35 cellular contexts compared by ENCODE assay signal in the genomic region with DNA sequence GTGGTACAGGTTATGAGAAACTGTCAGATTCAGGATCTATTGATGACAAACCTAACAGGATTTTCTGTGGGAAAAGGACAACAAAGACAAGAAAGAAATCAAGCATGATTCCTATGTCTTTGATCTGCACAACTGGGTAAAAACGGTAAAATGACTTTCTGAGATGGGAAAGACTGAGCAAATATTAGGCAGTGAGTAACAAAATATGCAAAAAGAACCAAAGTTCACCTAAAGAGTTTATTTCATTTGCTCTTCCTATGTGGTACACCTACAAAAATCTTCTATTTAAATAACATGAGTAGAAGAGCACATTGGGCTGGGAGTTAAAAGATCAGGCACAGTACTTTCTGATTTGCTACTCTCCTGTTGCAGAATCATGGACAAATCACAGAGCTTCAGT. TPM values are rescaled to one million over a fixed set of nuclear protein-coding genes. Genes with fewer than 3 reads are reported as not detected.
"Had no signal": no experiment of that assay in that cellular context is flagged by ENCODE, and none has a peak within 500 bp of the region (broad histone marks: within the 10 kb centered on the region; RNA-seq: fewer than 3 reads in every experiment).

No MANE protein-coding gene starts in this region.

- H3K27ac ChIP-seq: ascending aorta, cardiac muscle cell, VCaP had no signal

- H3K27ac Mint-ChIP-seq: activated B cell treated with CpG ODN at 0.5 μM for 24 hours; activated CD4-positive, alpha-beta memory T cell treated with anti-CD3 and anti-CD28 coated beads, Interleukin-2, amount 10 ng/mL, durations not matched to agents 7 days and 5 days; activated CD4-positive, alpha-beta T cell treated with anti-CD3 and anti-CD28 coated beads, Interleukin-2, amount 10 ng/mL, durations not matched to agents 24 days and 14 days; activated CD8-positive, alpha-beta memory T cell treated with anti-CD3 and anti-CD28 coated beads, Interleukin-2, amount 10 ng/mL, durations not matched to agents 7 days and 5 days; activated CD8-positive, alpha-beta T cell treated with anti-CD3 and anti-CD28 coated beads, Interleukin-2, amount 10 ng/mL, durations not matched to agents 7 days and 5 days; activated naive CD4-positive, alpha-beta T cell treated with anti-CD3 and anti-CD28 coated beads, Interleukin-2, amount 50 U/mL, for 72 hours; activated naive CD8-positive, alpha-beta T cell treated with anti-CD3 and anti-CD28 coated beads for 36 hours; activated T-cell treated with anti-CD3 and anti-CD28 coated beads, Interleukin-2, amount 50 U/mL, for 24 hours; activated T-helper 2 cell treated with anti-CD3 and anti-CD28 coated beads, Interferon-gamma antibody, Interleukin-2, Interleukin-4, amounts not matched to agents 10 μg/mL and 5 μg/mL and 100 μg/mL, durations not matched to agents 14 hours and 24 hours and 36 hours; T-helper 1 cell treated with Interleukin-12 subunit alpha and Interleukin-12 subunit beta and Interleukin-4 antibody, amounts not matched to agents 30 μg/mL and 1 μg/mL, for 36 hours; T-helper 2 cell treated with Interferon-gamma antibody and Interleukin-4, amounts not matched to agents 5 μg/mL and 100 μg/mL, for 36 hours had no signal

- H3K27me3 Mint-ChIP-seq: activated B cell treated with CpG ODN at 0.5 μM for 24 hours; activated CD4-positive, alpha-beta memory T cell treated with anti-CD3 and anti-CD28 coated beads, Interleukin-2, amount 10 ng/mL, durations not matched to agents 7 days and 5 days; activated CD4-positive, alpha-beta T cell treated with anti-CD3 and anti-CD28 coated beads, Interleukin-2, amount 10 ng/mL, durations not matched to agents 24 days and 14 days; activated CD8-positive, alpha-beta memory T cell treated with anti-CD3 and anti-CD28 coated beads, Interleukin-2, amount 10 ng/mL, durations not matched to agents 7 days and 5 days; activated naive CD8-positive, alpha-beta T cell treated with anti-CD3 and anti-CD28 coated beads for 36 hours; activated T-cell treated with anti-CD3 and anti-CD28 coated beads, Interleukin-2, amount 50 U/mL, for 24 hours; brain; central memory CD8-positive, alpha-beta T cell had no signal

- H3K4me1 Mint-ChIP-seq: activated B cell treated with CpG ODN at 0.5 μM for 24 hours, brain had no signal

- ATAC-seq: activated CD8-positive, alpha-beta memory T cell treated with anti-CD3 and anti-CD28 coated beads, Interleukin-2, amount 10 ng/mL, durations not matched to agents 7 days and 5 days; activated CD8-positive, alpha-beta T cell treated with anti-CD3 and anti-CD28 coated beads, Interleukin-2, amount 10 ng/mL, durations not matched to agents 7 days and 5 days; activated naive CD4-positive, alpha-beta T cell treated with anti-CD3 and anti-CD28 coated beads, Interleukin-2, amount 50 U/mL, for 72 hours had no signal

- FAIRE-seq: bronchial epithelial cell, TTC549 had no signal

- DNase-seq: activated B cell treated with CpG ODN at 0.5 μM for 24 hours; activated CD4-positive, alpha-beta memory T cell treated with anti-CD3 and anti-CD28 coated beads, Interleukin-2, amount 10 ng/mL, durations not matched to agents 7 days and 5 days; activated CD4-positive, alpha-beta T cell treated with anti-CD3 and anti-CD28 coated beads for 4 hours; activated CD4-positive, alpha-beta T cell treated with anti-CD3 and anti-CD28 coated beads, Interleukin-2, amount 10 ng/mL, durations not matched to agents 24 days and 14 days; activated CD4-positive, alpha-beta T cell treated with anti-CD3 and anti-CD28 coated beads, Interleukin-2, amount 50 U/mL, for 48 hours; activated CD4-positive, CD25-positive, alpha-beta regulatory T cell treated with anti-CD3 and anti-CD28 coated beads, Interleukin-2, amount 50 U/mL, for 72 hours; activated CD8-positive, alpha-beta memory T cell treated with anti-CD3 and anti-CD28 coated beads for 24 hours; activated CD8-positive, alpha-beta memory T cell treated with anti-CD3 and anti-CD28 coated beads, Interleukin-2, amount 10 ng/mL, durations not matched to agents 7 days and 5 days; activated CD8-positive, alpha-beta memory T cell treated with anti-CD3 and anti-CD28 coated beads, Interleukin-2, amount 50 U/mL, for 48 hours; activated CD8-positive, alpha-beta T cell treated with anti-CD3 and anti-CD28 coated beads, Interleukin-2, amount 10 ng/mL, durations not matched to agents 7 days and 5 days; activated effector memory CD4-positive, alpha-beta T cell treated with Interleukin-2 at 50 U/mL for 16 hours; activated gamma-delta T cell; activated naive CD4-positive, alpha-beta T cell treated with anti-CD3 and anti-CD28 coated beads, Interleukin-2, amount 50 U/mL, for 16 hours; activated naive CD4-positive, alpha-beta T cell treated with Interleukin-2 at 50 U/mL for 16 hours; activated naive CD8-positive, alpha-beta T cell treated with anti-CD3 and anti-CD28 coated beads for 36 hours; activated T-cell treated with anti-CD3 and anti-CD28 coated beads, Interleukin-2, amount 50 U/mL, for 24 hours; activated T-cell treated with anti-CD3 and anti-CD28 coated beads, Interleukin-2, amount 50 U/mL, for 48 hours; amygdala; anterior cingulate cortex; caudate nucleus; cerebellar nuclear complex; T-helper 1 cell; T-helper 2 cell; T-helper 9 cell had no signal

- H3K4me3 Mint-ChIP-seq: activated B cell treated with CpG ODN at 0.5 μM for 24 hours; activated CD4-positive, alpha-beta memory T cell treated with anti-CD3 and anti-CD28 coated beads, Interleukin-2, amount 10 ng/mL, durations not matched to agents 7 days and 5 days; activated CD4-positive, alpha-beta T cell treated with anti-CD3 and anti-CD28 coated beads, Interleukin-2, amount 10 ng/mL, durations not matched to agents 24 days and 14 days; activated CD8-positive, alpha-beta memory T cell treated with anti-CD3 and anti-CD28 coated beads, Interleukin-2, amount 10 ng/mL, durations not matched to agents 7 days and 5 days; activated CD8-positive, alpha-beta T cell treated with anti-CD3 and anti-CD28 coated beads, Interleukin-2, amount 10 ng/mL, durations not matched to agents 7 days and 5 days; activated naive CD8-positive, alpha-beta T cell treated with anti-CD3 and anti-CD28 coated beads for 36 hours; activated T-cell treated with anti-CD3 and anti-CD28 coated beads, Interleukin-2, amount 50 U/mL, for 24 hours; brain; central memory CD8-positive, alpha-beta T cell; T-helper 1 cell treated with Interleukin-12 subunit alpha and Interleukin-12 subunit beta and Interleukin-4 antibody, amounts not matched to agents 30 μg/mL and 1 μg/mL, for 36 hours; T-helper 2 cell treated with Interferon-gamma antibody and Interleukin-4, amounts not matched to agents 5 μg/mL and 100 μg/mL, for 36 hours had no signal

- H3K4me3 ChIP-seq: ascending aorta, cardiac muscle cell had no signal

- H3K9me3 Mint-ChIP-seq: activated CD4-positive, alpha-beta memory T cell treated with anti-CD3 and anti-CD28 coated beads, Interleukin-2, amount 10 ng/mL, durations not matched to agents 7 days and 5 days; activated naive CD4-positive, alpha-beta T cell treated with anti-CD3 and anti-CD28 coated beads, Interleukin-2, amount 50 U/mL, for 72 hours; activated T-cell treated with anti-CD3 and anti-CD28 coated beads, Interleukin-2, amount 50 U/mL, for 24 hours; central memory CD8-positive, alpha-beta T cell; T-helper 2 cell treated with Interferon-gamma antibody and Interleukin-4, amounts not matched to agents 5 μg/mL and 100 μg/mL, for 36 hours had no signal

- H3K4me1 ChIP-seq: ascending aorta had no signal

- H3K27me3 ChIP-seq: ascending aorta, cardiac muscle cell had no signal

RNA-seq across cellular contexts. Expression of a gene that starts 38.9 kb away (rescaled TPM):
- total RNA-seq: activated B cell treated with CpG ODN at 0.5 μM for 24 hours; activated CD8-positive, alpha-beta memory T cell treated with anti-CD3 and anti-CD28 coated beads, Interleukin-2, amount 10 ng/mL, durations not matched to agents 7 days and 5 days; activated CD8-positive, alpha-beta T cell treated with anti-CD3 and anti-CD28 coated beads, Interleukin-2, amount 10 ng/mL, durations not matched to agents 7 days and 5 days; activated naive CD8-positive, alpha-beta T cell treated with anti-CD3 and anti-CD28 coated beads for 36 hours; ascending aorta had no signal
